In the genomic region with DNA sequence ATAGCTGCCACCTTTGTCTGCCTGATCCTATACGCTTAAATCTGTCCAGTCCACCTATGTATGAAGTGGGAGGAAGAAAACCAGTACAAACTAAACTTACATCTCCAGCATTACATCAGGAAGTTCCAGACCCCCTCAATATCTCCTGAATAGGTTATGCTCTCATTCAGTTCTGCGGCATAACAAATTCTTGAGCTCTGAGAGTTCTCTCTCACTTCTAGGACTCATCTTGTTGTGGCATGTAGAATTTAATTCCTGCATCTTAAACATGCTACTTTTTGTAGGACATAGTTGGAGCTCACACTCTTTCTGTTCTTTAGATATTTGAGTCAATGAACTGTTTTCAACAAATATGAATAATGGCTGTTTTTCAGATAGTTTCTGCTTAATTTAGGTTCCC, we compare ENCODE assay signal across 1 cellular context.
TF ChIP-seq lines count a peak whose summit lies in the region.

No MANE protein-coding gene starts in this region.

TF ChIP-seq in SK-N-SH, 30 proteins besides CTCF, POLR2A, EP300 and RAD21 (continued from another document):
- TF ChIP-seq, protein P1, sequence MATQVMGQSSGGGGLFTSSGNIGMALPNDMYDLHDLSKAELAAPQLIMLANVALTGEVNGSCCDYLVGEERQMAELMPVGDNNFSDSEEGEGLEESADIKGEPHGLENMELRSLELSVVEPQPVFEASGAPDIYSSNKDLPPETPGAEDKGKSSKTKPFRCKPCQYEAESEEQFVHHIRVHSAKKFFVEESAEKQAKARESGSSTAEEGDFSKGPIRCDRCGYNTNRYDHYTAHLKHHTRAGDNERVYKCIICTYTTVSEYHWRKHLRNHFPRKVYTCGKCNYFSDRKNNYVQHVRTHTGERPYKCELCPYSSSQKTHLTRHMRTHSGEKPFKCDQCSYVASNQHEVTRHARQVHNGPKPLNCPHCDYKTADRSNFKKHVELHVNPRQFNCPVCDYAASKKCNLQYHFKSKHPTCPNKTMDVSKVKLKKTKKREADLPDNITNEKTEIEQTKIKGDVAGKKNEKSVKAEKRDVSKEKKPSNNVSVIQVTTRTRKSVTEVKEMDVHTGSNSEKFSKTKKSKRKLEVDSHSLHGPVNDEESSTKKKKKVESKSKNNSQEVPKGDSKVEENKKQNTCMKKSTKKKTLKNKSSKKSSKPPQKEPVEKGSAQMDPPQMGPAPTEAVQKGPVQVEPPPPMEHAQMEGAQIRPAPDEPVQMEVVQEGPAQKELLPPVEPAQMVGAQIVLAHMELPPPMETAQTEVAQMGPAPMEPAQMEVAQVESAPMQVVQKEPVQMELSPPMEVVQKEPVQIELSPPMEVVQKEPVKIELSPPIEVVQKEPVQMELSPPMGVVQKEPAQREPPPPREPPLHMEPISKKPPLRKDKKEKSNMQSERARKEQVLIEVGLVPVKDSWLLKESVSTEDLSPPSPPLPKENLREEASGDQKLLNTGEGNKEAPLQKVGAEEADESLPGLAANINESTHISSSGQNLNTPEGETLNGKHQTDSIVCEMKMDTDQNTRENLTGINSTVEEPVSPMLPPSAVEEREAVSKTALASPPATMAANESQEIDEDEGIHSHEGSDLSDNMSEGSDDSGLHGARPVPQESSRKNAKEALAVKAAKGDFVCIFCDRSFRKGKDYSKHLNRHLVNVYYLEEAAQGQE (IDR thresholded peaks at IDR 0.05; ENCODE audit: low read depth, low read length) = no peak
- no peak for TF ChIP-seq FOSL2 (IDR thresholded peaks at IDR 0.05; ENCODE audit: borderline replicate concordance, low read depth)
